ENCODE assay signal across 1 cellular context in genomic region chr11:33268945-33269567, GRCh38.
TF ChIP-seq lines count a peak whose summit lies in the region.

No MANE protein-coding gene starts in this region.

TF ChIP-seq in IMR-90, 13 proteins besides CTCF, POLR2A, EP300 and RAD21 (continued from another document):
- TF ChIP-seq RCOR1 (IDR thresholded peaks at IDR 0.05; ENCODE audit: insufficient replicate concordance, low read length) (no peak), BHLHE40 (IDR thresholded peaks at IDR 0.05; ENCODE audit: low read depth, low read length) (no peak), FOS (IDR thresholded peaks at IDR 0.05; ENCODE audit: low read depth, low read length) (no peak), NFE2L2 (IDR thresholded peaks at IDR 0.05; ENCODE audit: low read depth, low read length) (no peak), MXI1 (IDR thresholded peaks at IDR 0.05; ENCODE audit: borderline replicate concordance, low read depth, low read length) (no peak), SMC3 (IDR thresholded peaks at IDR 0.05; ENCODE audit: low read depth, low read length) (no peak)
